ENCODE assay signal across 20 cellular contexts in genomic region chr9:127263664-127264063, GRCh38. TPM values are rescaled to one million over a fixed set of nuclear protein-coding genes. Genes with fewer than 3 reads are reported as not detected.
DNase-seq lines count a peak whose midpoint lies in the region; ATAC-seq and TF ChIP-seq lines count a peak whose summit lies in the region.
"Had no signal": no experiment of that assay in that cellular context is flagged by ENCODE, and none has a peak within 500 bp of the region (broad histone marks: within the 10 kb centered on the region; RNA-seq: fewer than 3 reads in every experiment).

No MANE protein-coding gene starts in this region.

- H3K4me1 Mint-ChIP-seq in CD8-positive, alpha-beta memory T cell = no peaks in the 10 kb centered on the region
- H3K4me1 Mint-ChIP-seq: activated naive CD4-positive, alpha-beta T cell treated with anti-CD3 and anti-CD28 coated beads, Interleukin-2, amount 10 ng/mL, durations not matched to agents 7 days and 5 days; CD14-positive monocyte; naive thymus-derived CD8-positive, alpha-beta T cell had no signal

- no peak overlapping the region for H3K4me3 Mint-ChIP-seq in CD8-positive, alpha-beta memory T cell
- H3K4me3 Mint-ChIP-seq: activated CD8-positive, alpha-beta T cell treated with anti-CD3 and anti-CD28 coated beads, Interleukin-2, amount 10 ng/mL, durations not matched to agents 7 days and 5 days; activated naive CD4-positive, alpha-beta T cell treated with anti-CD3 and anti-CD28 coated beads, Interleukin-2, amount 10 ng/mL, durations not matched to agents 7 days and 5 days; activated T-cell treated with anti-CD3 and anti-CD28 coated beads, Interleukin-2, amount 50 U/mL, for 4 hours; CD14-positive monocyte; naive thymus-derived CD8-positive, alpha-beta T cell; T-helper 2 cell treated with Interferon-gamma antibody and Interleukin-4, amounts not matched to agents 5 μg/mL and 100 μg/mL, for 36 hours had no signal

- H3K36me3 ChIP-seq in right atrium auricular region = peaks cover 4% of the 10 kb centered on the region
- no peaks in the 10 kb centered on the region for H3K36me3 ChIP-seq in CD8-positive, alpha-beta memory T cell (ENCODE audit: insufficient read depth, low read length)
- H3K36me3 ChIP-seq: spleen had no signal

- peaks cover 0 to 33% of the 10 kb centered on the region in 2 donors for H3K4me1 ChIP-seq in right atrium auricular region
- no peaks in the 10 kb centered on the region for H3K4me1 ChIP-seq in CD8-positive, alpha-beta memory T cell (ENCODE audit: insufficient read depth, low read length)
- H3K4me1 ChIP-seq: spleen, testis had no signal

- no peaks in the 10 kb centered on the region for H3K9me3 Mint-ChIP-seq in CD8-positive, alpha-beta memory T cell
- H3K9me3 Mint-ChIP-seq: activated naive CD4-positive, alpha-beta T cell treated with anti-CD3 and anti-CD28 coated beads, Interleukin-2, amount 10 ng/mL, durations not matched to agents 7 days and 5 days; activated T-cell treated with anti-CD3 and anti-CD28 coated beads, Interleukin-2, amount 50 U/mL, for 4 hours; naive thymus-derived CD8-positive, alpha-beta T cell; T-helper 2 cell treated with Interferon-gamma antibody and Interleukin-4, amounts not matched to agents 5 μg/mL and 100 μg/mL, for 36 hours had no signal

- CTCF ChIA-PET in CD8-positive, alpha-beta memory T cell (lab: Charles Lee) = no interaction called here

- no peak for TF ChIP-seq CTCF in right atrium auricular region (IDR thresholded peaks at IDR 0.05)

- POLR2A ChIA-PET in CD8-positive, alpha-beta memory T cell (lab: Charles Lee) = no interaction called here

- no peaks in the 10 kb centered on the region for H3K27me3 ChIP-seq in right atrium auricular region
- no peaks in the 10 kb centered on the region for H3K27me3 ChIP-seq in CD8-positive, alpha-beta memory T cell (ENCODE audit: insufficient read depth, low read length, poor library complexity, severe bottlenecking)
- H3K27me3 ChIP-seq: spleen, testis had no signal

- H3K27me3 Mint-ChIP-seq in CD8-positive, alpha-beta memory T cell = peaks cover 0 to 6% of the 10 kb centered on the region in 2 donors

- intact Hi-C loops in Right ventricle myocardium inferior (cut with DNase I) = loop anchor here (1.0 kb wide), 1 partner anchor 48 kb away; no protein-coding TSS in a partner anchor

- peak overlapping the region in 1 of 2 donors; percentile 52 for H3K27ac ChIP-seq in right atrium auricular region
- H3K27ac ChIP-seq in caudate nucleus (ENCODE audit: low read depth, low read length) = peak overlapping the region; percentile 65
- no peak overlapping the region for H3K27ac ChIP-seq in CD8-positive, alpha-beta memory T cell (ENCODE audit: low read depth, low read length)
- H3K27ac ChIP-seq: spleen, testis had no signal

- no peaks in the 10 kb centered on the region for H3K36me3 Mint-ChIP-seq in CD8-positive, alpha-beta memory T cell
- H3K36me3 Mint-ChIP-seq: activated naive CD4-positive, alpha-beta T cell treated with anti-CD3 and anti-CD28 coated beads, Interleukin-2, amount 10 ng/mL, durations not matched to agents 7 days and 5 days; CD14-positive monocyte had no signal

- DNase-seq in Right ventricle myocardium inferior (ENCODE audit: missing footprints) = no peak
- DNase-seq in right atrium auricular region (ENCODE audit: low spot score) = no peak
- peak in 2 of 61 donors; percentile 18 to 86 for DNase-seq in caudate nucleus (lab: John Stamatoyannopoulos, UW)
- DNase-seq in inferior parietal cortex (ENCODE audit: extremely low spot score) = peak; percentile 74
- DNase-seq in CD8-positive, alpha-beta memory T cell = no peak
- DNase-seq in GOT3 (lab: John Stamatoyannopoulos, UW) = no peak
- no peak for DNase-seq in ecto neural progenitor cell (ENCODE audit: low spot score)
- DNase-seq: activated CD8-positive, alpha-beta T cell treated with anti-CD3 and anti-CD28 coated beads, Interleukin-2, amount 10 ng/mL, durations not matched to agents 7 days and 5 days; activated naive CD4-positive, alpha-beta T cell treated with anti-CD3 and anti-CD28 coated beads, Interleukin-2, amount 10 ng/mL, durations not matched to agents 7 days and 5 days; activated T-cell treated with anti-CD3 and anti-CD28 coated beads, Interleukin-2, amount 50 U/mL, for 4 hours; dermis blood vessel endothelial cell; glutamatergic neuron; naive thymus-derived CD8-positive, alpha-beta T cell; NCI-H2029; NCI-H524; spleen; testis had no signal

- H3K27ac Mint-ChIP-seq in CD8-positive, alpha-beta memory T cell = no peak overlapping the region
- H3K27ac Mint-ChIP-seq: activated CD8-positive, alpha-beta T cell treated with anti-CD3 and anti-CD28 coated beads, Interleukin-2, amount 10 ng/mL, durations not matched to agents 7 days and 5 days; activated naive CD4-positive, alpha-beta T cell treated with anti-CD3 and anti-CD28 coated beads, Interleukin-2, amount 10 ng/mL, durations not matched to agents 7 days and 5 days; CD14-positive monocyte; naive thymus-derived CD8-positive, alpha-beta T cell; T-helper 2 cell treated with Interferon-gamma antibody and Interleukin-4, amounts not matched to agents 5 μg/mL and 100 μg/mL, for 36 hours had no signal

- ATAC-seq in Right ventricle myocardium inferior = peak; percentile 71
- ATAC-seq in GM21423 (IDR thresholded peaks at IDR 0.05; ENCODE audit: unreplicated experiment) = no peak
- ATAC-seq: activated CD8-positive, alpha-beta T cell treated with anti-CD3 and anti-CD28 coated beads, Interleukin-2, amount 10 ng/mL, durations not matched to agents 7 days and 5 days; activated T-cell treated with anti-CD3 and anti-CD28 coated beads, Interleukin-2, amount 50 U/mL, for 4 hours; naive thymus-derived CD8-positive, alpha-beta T cell had no signal

- H3K9me3 ChIP-seq in right atrium auricular region = no peaks in the 10 kb centered on the region
- H3K9me3 ChIP-seq in CD8-positive, alpha-beta memory T cell (ENCODE audit: low read length) = no peaks in the 10 kb centered on the region
- H3K9me3 ChIP-seq: spleen, testis had no signal

- no peak overlapping the region for H3K4me3 ChIP-seq in right atrium auricular region
- H3K4me3 ChIP-seq in CD8-positive, alpha-beta memory T cell (ENCODE audit: low read length) = no peak overlapping the region
- H3K4me3 ChIP-seq: spleen, testis had no signal

RNA-seq across cellular contexts. Expression of gene GARNL3, which starts 0.9 kb away (rescaled TPM):
- total RNA-seq in Right ventricle myocardium inferior = 13.1 TPM
- total RNA-seq in right atrium auricular region = 10 to 100 TPM in 1 of 2 donors, 1 to 10 TPM in 1; 8.9 to 17.7 TPM
- total RNA-seq in CD8-positive, alpha-beta memory T cell = 1 to 10 TPM; 2.5 to 3.5 TPM
- 0.25 TPM for polyA plus RNA-seq in CD8-positive, alpha-beta memory T cell
